ENCODE assay signal across 1 cellular context in genomic region chr2:84946204-84947009, GRCh38.
TF ChIP-seq lines count a peak whose summit lies in the region.

No MANE protein-coding gene starts in this region.

TF ChIP-seq in HepG2, 621 proteins besides CTCF, POLR2A, EP300 and RAD21 (continued from another document and continues in another):
- TF ChIP-seq CEBPZ (IDR thresholded peaks at IDR 0.05; ENCODE audit: low read length) (0 out of 2 replicates have a peak, but pooled peaks have one; percentile 8), ZBTB40 (IDR thresholded peaks at IDR 0.05) (no peak), ZBTB40 (CRISPR knock-in tag; IDR thresholded peaks at IDR 0.05) (peak; percentile 41; the same call in 1 of the 2 replicates), RERE (CRISPR knock-in tag; IDR thresholded peaks at IDR 0.05; ENCODE audit: low read depth) (peak; percentile 6; the same call in 1 of the 2 replicates), BRF2 (CRISPR knock-in tag; IDR thresholded peaks at IDR 0.05) (no peak), MEIS2 (CRISPR knock-in tag; IDR thresholded peaks at IDR 0.05) (peak; percentile 73), ZXDC (CRISPR knock-in tag; IDR thresholded peaks at IDR 0.05) (no peak), POLR2G (IDR thresholded peaks at IDR 0.05; ENCODE audit: low read depth, low read length) (peak; percentile 96), ZNF800 (CRISPR knock-in tag; IDR thresholded peaks at IDR 0.05) (no peak), PHB2 (IDR thresholded peaks at IDR 0.05; ENCODE audit: partially characterized antibody) (no peak), RARG (CRISPR knock-in tag; IDR thresholded peaks at IDR 0.05; ENCODE audit: low read depth) (no peak), ZNF605 (CRISPR knock-in tag; IDR thresholded peaks at IDR 0.05) (peak; percentile 88), ZKSCAN5 (CRISPR knock-in tag; IDR thresholded peaks at IDR 0.05) (peak; percentile 100), ZBTB38 (CRISPR knock-in tag; IDR thresholded peaks at IDR 0.05) (peak; percentile 98), ZSCAN25 (CRISPR knock-in tag; IDR thresholded peaks at IDR 0.05) (peak; percentile 98), STAT5B (CRISPR knock-in tag; IDR thresholded peaks at IDR 0.05) (0 out of 2 replicates have a peak, but pooled peaks have one; percentile 23), ATF6 (CRISPR knock-in tag; conservative IDR thresholded peaks at IDR 0.05) (no peak), MLX (CRISPR knock-in tag; IDR thresholded peaks at IDR 0.05) (peak; percentile 84)
